1 cellular context compared by ENCODE assay signal in genomic region chr20:37392441-37393195, GRCh38.
A peak's percentile ranks its signal among the peaks of the same experiment; 100 is the strongest.
TF ChIP-seq lines count a peak whose summit lies in the region.

No MANE protein-coding gene starts in this region.

TF ChIP-seq in HepG2, 621 proteins besides CTCF, POLR2A, EP300 and RAD21 (continued from another document and continues in another):
- no peak for TF ChIP-seq ZNF678 (CRISPR knock-in tag; IDR thresholded peaks at IDR 0.05)
- TF ChIP-seq ZNF280D (CRISPR knock-in tag; IDR thresholded peaks at IDR 0.05) = peak; percentile 68; the same call in 1 of the 2 replicates
- peak; percentile 17 for TF ChIP-seq FOXP4 (CRISPR knock-in tag; IDR thresholded peaks at IDR 0.05)
- no peak for TF ChIP-seq PAX8 (CRISPR knock-in tag; IDR thresholded peaks at IDR 0.05; ENCODE audit: borderline replicate concordance)
- no peak for TF ChIP-seq ZNF589 (CRISPR knock-in tag; conservative IDR thresholded peaks at IDR 0.05)
- TF ChIP-seq XRCC5 (optimal IDR thresholded peaks at IDR 0.05; ENCODE audit: low read length) = peak; percentile 65
- TF ChIP-seq ZNF839 (CRISPR knock-in tag; IDR thresholded peaks at IDR 0.05; ENCODE audit: borderline replicate concordance) = 0 out of 2 replicates have a peak, but pooled peaks have one; percentile 58
- peak; percentile 98 for TF ChIP-seq ADNP (CRISPR knock-in tag; IDR thresholded peaks at IDR 0.05)
- TF ChIP-seq ZNF274 (CRISPR knock-in tag; IDR thresholded peaks at IDR 0.05) = peak; percentile 23; the same call in 1 of the 2 replicates
- TF ChIP-seq ZMYM3 (CRISPR knock-in tag; IDR thresholded peaks at IDR 0.05) = peak; percentile 99
- TF ChIP-seq BORCS8-MEF2B (CRISPR knock-in tag; IDR thresholded peaks at IDR 0.05) = no peak
- TF ChIP-seq, protein P1, sequence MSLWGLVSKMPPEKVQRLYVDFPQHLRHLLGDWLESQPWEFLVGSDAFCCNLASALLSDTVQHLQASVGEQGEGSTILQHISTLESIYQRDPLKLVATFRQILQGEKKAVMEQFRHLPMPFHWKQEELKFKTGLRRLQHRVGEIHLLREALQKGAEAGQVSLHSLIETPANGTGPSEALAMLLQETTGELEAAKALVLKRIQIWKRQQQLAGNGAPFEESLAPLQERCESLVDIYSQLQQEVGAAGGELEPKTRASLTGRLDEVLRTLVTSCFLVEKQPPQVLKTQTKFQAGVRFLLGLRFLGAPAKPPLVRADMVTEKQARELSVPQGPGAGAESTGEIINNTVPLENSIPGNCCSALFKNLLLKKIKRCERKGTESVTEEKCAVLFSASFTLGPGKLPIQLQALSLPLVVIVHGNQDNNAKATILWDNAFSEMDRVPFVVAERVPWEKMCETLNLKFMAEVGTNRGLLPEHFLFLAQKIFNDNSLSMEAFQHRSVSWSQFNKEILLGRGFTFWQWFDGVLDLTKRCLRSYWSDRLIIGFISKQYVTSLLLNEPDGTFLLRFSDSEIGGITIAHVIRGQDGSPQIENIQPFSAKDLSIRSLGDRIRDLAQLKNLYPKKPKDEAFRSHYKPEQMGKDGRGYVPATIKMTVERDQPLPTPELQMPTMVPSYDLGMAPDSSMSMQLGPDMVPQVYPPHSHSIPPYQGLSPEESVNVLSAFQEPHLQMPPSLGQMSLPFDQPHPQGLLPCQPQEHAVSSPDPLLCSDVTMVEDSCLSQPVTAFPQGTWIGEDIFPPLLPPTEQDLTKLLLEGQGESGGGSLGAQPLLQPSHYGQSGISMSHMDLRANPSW (CRISPR knock-in tag; IDR thresholded peaks at IDR 0.05; ENCODE audit: borderline replicate concordance) = no peak
- TF ChIP-seq HOXA9 (CRISPR knock-in tag; IDR thresholded peaks at IDR 0.05; ENCODE audit: borderline replicate concordance) = no peak
- no peak for TF ChIP-seq ATF7-NPFF (CRISPR knock-in tag; IDR thresholded peaks at IDR 0.05; ENCODE audit: low read depth)
- peak; percentile 47; the same call in 1 of the 2 replicates for TF ChIP-seq ZNF121 (CRISPR knock-in tag; IDR thresholded peaks at IDR 0.05)
- no peak for TF ChIP-seq ZNF17 (CRISPR knock-in tag; IDR thresholded peaks at IDR 0.05)
- TF ChIP-seq ESRRA (CRISPR knock-in tag; IDR thresholded peaks at IDR 0.05; ENCODE audit: low read depth) = peak; percentile 98
- no peak for TF ChIP-seq SMAD9 (CRISPR knock-in tag; IDR thresholded peaks at IDR 0.05)
- TF ChIP-seq, protein P2, sequence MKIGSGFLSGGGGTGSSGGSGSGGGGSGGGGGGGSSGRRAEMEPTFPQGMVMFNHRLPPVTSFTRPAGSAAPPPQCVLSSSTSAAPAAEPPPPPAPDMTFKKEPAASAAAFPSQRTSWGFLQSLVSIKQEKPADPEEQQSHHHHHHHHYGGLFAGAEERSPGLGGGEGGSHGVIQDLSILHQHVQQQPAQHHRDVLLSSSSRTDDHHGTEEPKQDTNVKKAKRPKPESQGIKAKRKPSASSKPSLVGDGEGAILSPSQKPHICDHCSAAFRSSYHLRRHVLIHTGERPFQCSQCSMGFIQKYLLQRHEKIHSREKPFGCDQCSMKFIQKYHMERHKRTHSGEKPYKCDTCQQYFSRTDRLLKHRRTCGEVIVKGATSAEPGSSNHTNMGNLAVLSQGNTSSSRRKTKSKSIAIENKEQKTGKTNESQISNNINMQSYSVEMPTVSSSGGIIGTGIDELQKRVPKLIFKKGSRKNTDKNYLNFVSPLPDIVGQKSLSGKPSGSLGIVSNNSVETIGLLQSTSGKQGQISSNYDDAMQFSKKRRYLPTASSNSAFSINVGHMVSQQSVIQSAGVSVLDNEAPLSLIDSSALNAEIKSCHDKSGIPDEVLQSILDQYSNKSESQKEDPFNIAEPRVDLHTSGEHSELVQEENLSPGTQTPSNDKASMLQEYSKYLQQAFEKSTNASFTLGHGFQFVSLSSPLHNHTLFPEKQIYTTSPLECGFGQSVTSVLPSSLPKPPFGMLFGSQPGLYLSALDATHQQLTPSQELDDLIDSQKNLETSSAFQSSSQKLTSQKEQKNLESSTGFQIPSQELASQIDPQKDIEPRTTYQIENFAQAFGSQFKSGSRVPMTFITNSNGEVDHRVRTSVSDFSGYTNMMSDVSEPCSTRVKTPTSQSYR (CRISPR knock-in tag; IDR thresholded peaks at IDR 0.05; ENCODE audit: borderline replicate concordance) = no peak
- no peak for TF ChIP-seq ZNF75D (CRISPR knock-in tag; IDR thresholded peaks at IDR 0.05; ENCODE audit: borderline replicate concordance)
- peak; percentile 69; the same call in 1 of the 2 replicates for TF ChIP-seq ZNF326 (CRISPR knock-in tag; IDR thresholded peaks at IDR 0.05; ENCODE audit: borderline replicate concordance)
- TF ChIP-seq, protein P3, sequence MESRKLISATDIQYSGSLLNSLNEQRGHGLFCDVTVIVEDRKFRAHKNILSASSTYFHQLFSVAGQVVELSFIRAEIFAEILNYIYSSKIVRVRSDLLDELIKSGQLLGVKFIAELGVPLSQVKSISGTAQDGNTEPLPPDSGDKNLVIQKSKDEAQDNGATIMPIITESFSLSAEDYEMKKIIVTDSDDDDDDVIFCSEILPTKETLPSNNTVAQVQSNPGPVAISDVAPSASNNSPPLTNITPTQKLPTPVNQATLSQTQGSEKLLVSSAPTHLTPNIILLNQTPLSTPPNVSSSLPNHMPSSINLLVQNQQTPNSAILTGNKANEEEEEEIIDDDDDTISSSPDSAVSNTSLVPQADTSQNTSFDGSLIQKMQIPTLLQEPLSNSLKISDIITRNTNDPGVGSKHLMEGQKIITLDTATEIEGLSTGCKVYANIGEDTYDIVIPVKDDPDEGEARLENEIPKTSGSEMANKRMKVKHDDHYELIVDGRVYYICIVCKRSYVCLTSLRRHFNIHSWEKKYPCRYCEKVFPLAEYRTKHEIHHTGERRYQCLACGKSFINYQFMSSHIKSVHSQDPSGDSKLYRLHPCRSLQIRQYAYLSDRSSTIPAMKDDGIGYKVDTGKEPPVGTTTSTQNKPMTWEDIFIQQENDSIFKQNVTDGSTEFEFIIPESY (CRISPR knock-in tag; IDR thresholded peaks at IDR 0.05) = peak; percentile 49; the same call in 1 of the 2 replicates
- peak; percentile 28 for TF ChIP-seq ZNF883 (CRISPR knock-in tag; IDR thresholded peaks at IDR 0.05; ENCODE audit: not compliant biosample characterization)
- TF ChIP-seq CBX1 (IDR thresholded peaks at IDR 0.05; ENCODE audit: low read depth) = peak; percentile 81
- TF ChIP-seq, protein P4, sequence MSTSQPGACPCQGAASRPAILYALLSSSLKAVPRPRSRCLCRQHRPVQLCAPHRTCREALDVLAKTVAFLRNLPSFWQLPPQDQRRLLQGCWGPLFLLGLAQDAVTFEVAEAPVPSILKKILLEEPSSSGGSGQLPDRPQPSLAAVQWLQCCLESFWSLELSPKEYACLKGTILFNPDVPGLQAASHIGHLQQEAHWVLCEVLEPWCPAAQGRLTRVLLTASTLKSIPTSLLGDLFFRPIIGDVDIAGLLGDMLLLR (CRISPR knock-in tag; IDR thresholded peaks at IDR 0.05) = no peak
- TF ChIP-seq NFAT5 (CRISPR knock-in tag; IDR thresholded peaks at IDR 0.05) = no peak
- TF ChIP-seq TAF1 (CRISPR knock-in tag; IDR thresholded peaks at IDR 0.05) = peak; percentile 6; the same call in 1 of the 2 replicates
- TF ChIP-seq POGZ (CRISPR knock-in tag; IDR thresholded peaks at IDR 0.05) = peak; percentile 52; the same call in 1 of the 2 replicates
- TF ChIP-seq PREB (CRISPR knock-in tag; IDR thresholded peaks at IDR 0.05) = no peak
- TF ChIP-seq, protein P5, sequence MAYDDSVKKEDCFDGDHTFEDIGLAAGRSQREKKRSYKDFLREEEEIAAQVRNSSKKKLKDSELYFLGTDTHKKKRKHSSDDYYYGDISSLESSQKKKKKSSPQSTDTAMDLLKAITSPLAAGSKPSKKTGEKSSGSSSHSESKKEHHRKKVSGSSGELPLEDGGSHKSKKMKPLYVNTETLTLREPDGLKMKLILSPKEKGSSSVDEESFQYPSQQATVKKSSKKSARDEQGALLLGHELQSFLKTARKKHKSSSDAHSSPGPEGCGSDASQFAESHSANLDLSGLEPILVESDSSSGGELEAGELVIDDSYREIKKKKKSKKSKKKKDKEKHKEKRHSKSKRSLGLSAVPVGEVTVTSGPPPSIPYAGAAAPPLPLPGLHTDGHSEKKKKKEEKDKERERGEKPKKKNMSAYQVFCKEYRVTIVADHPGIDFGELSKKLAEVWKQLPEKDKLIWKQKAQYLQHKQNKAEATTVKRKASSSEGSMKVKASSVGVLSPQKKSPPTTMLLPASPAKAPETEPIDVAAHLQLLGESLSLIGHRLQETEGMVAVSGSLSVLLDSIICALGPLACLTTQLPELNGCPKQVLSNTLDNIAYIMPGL (CRISPR knock-in tag; IDR thresholded peaks at IDR 0.05; ENCODE audit: borderline replicate concordance in 1 of 2, low read depth in 1 of 2) = 0 out of 4 replicates have a peak, but pooled peaks of 1 of the 2 experiments have one; percentile 57
- TF ChIP-seq ZNF639 (CRISPR knock-in tag; conservative IDR thresholded peaks at IDR 0.05) = no peak
- TF ChIP-seq SUZ12 (IDR thresholded peaks at IDR 0.05; ENCODE audit: low read depth, low read length) = no peak
- no peak for TF ChIP-seq ZNF557 (CRISPR knock-in tag; IDR thresholded peaks at IDR 0.05)
